In the genomic region with DNA sequence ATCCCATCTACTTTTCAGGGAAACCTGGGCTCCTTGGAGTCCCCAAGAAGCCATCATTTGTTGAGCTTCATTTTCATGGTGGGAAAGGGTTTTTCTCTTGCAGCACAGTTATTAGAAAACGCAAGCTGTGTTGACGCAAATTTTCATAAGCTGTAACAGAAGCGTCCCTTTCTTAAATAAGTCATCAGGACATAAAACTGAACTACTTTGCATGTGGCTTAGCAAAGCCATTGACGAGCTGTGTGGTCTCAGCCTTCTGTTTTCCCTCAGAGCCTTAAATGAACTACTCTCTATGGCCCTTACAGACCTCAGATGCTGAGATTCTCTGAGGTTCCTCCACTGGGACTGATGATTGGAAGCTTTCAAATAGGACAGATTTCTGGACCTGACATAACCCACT, we compare ENCODE assay signal across 12 cellular contexts.
A peak's percentile ranks its signal among the peaks of the same experiment; 100 is the strongest.
DNase-seq lines count a peak whose midpoint lies in the region; ATAC-seq, FAIRE-seq and TF ChIP-seq lines count a peak whose summit lies in the region.
"Had no signal": no experiment of that assay in that cellular context is flagged by ENCODE, and none has a peak within 500 bp of the region (broad histone marks: within the 10 kb centered on the region; RNA-seq: fewer than 3 reads in every experiment).

No MANE protein-coding gene starts in this region.

- ATAC-seq in HG02642 (IDR thresholded peaks at IDR 0.05; ENCODE audit: poor library complexity, unreplicated experiment) = peak; percentile 86
- ATAC-seq in HG03442 (IDR thresholded peaks at IDR 0.05; ENCODE audit: unreplicated experiment) = peak; percentile 86
- peak; percentile 71 to 77 for ATAC-seq in stimulated activated naive B cell treated with anti-CD40 and anti-IgM and Interleukin-4, amounts not matched to agents 10 μg/mL and 1 μg/mL and 100 μg/mL, for 72 hours (replicated peaks)

- WGBS in suprapubic skin = 84% methylated on average over 4 of the region's 4 CpGs

- H3K27ac ChIP-seq in suprapubic skin = no peak overlapping the region
- H3K27ac ChIP-seq: ascending aorta had no signal

- TF ChIP-seq CTCF in chondrocyte (IDR thresholded peaks at IDR 0.05) = no peak
- no peak for TF ChIP-seq CTCF in suprapubic skin (IDR thresholded peaks at IDR 0.05)

- FAIRE-seq in GM19239 (lab: Jason Lieb, UNC) = peak; percentile 98
- FAIRE-seq: endothelial cell of umbilical vein had no signal

- peaks cover 2 to 4% of the 10 kb centered on the region in 2 donors for H3K9me3 Mint-ChIP-seq in stimulated activated naive B cell treated with anti-CD40 and anti-IgM and Interleukin-4, amounts not matched to agents 10 μg/mL and 1 μg/mL and 100 μg/mL, for 72 hours
- no peaks in the 10 kb centered on the region for H3K9me3 Mint-ChIP-seq in chondrocyte (ENCODE audit: low read depth)

- peak overlapping the region; percentile 49 for H3K27ac Mint-ChIP-seq in stimulated activated naive B cell treated with anti-CD40 and anti-IgM and Interleukin-4, amounts not matched to agents 10 μg/mL and 1 μg/mL and 100 μg/mL, for 72 hours
- no peak overlapping the region for H3K27ac Mint-ChIP-seq in chondrocyte (ENCODE audit: unreplicated experiment)

- peaks cover 0 to 3% of the 10 kb centered on the region in 2 donors for H3K27me3 Mint-ChIP-seq in stimulated activated naive B cell treated with anti-CD40 and anti-IgM and Interleukin-4, amounts not matched to agents 10 μg/mL and 1 μg/mL and 100 μg/mL, for 72 hours
- no peaks in the 10 kb centered on the region for H3K27me3 Mint-ChIP-seq in chondrocyte (ENCODE audit: low read depth)

- TF ChIP-seq POLR2A in suprapubic skin (IDR thresholded peaks at IDR 0.05) = no peak

- H3K27me3 ChIP-seq in suprapubic skin = no peaks in the 10 kb centered on the region
- H3K27me3 ChIP-seq: ascending aorta had no signal

- H3K36me3 ChIP-seq in suprapubic skin = no peaks in the 10 kb centered on the region
- H3K36me3 ChIP-seq: ascending aorta had no signal

- peak; percentile 36 for DNase-seq in GM19239 (ENCODE audit: insufficient read length, low spot score)
- no peak for DNase-seq in stimulated activated naive B cell treated with anti-CD40 and anti-IgM and Interleukin-4, amounts not matched to agents 10 μg/mL and 1 μg/mL and 100 μg/mL, for 72 hours
- no peak for DNase-seq in chondrocyte (ENCODE audit: low spot score)
- DNase-seq in suprapubic skin (ENCODE audit: low spot score in 2 of 2) = no peak
- DNase-seq in midbrain (lab: John Stamatoyannopoulos, UW) = no peak
- DNase-seq: DMS153; GOT3; stimulated activated CD4-positive, alpha-beta T cell treated with anti-CD3 and anti-CD28 coated beads, Interleukin-2, amount 100 ng/mL, for 24 hours had no signal

- no peak overlapping the region for H3K4me3 ChIP-seq in suprapubic skin
- H3K4me3 ChIP-seq: ascending aorta had no signal

- no peaks in the 10 kb centered on the region for H3K9me3 ChIP-seq in suprapubic skin
- H3K9me3 ChIP-seq: ascending aorta had no signal

- peak overlapping the region in 1 of 2 donors; percentile 36 for H3K4me3 Mint-ChIP-seq in stimulated activated naive B cell treated with anti-CD40 and anti-IgM and Interleukin-4, amounts not matched to agents 10 μg/mL and 1 μg/mL and 100 μg/mL, for 72 hours
- H3K4me3 Mint-ChIP-seq in chondrocyte (ENCODE audit: unreplicated experiment) = no peak overlapping the region

- H3K4me1 ChIP-seq in suprapubic skin = peaks cover 11% of the 10 kb centered on the region
- H3K4me1 ChIP-seq: ascending aorta had no signal

- H3K4me1 Mint-ChIP-seq in stimulated activated naive B cell treated with anti-CD40 and anti-IgM and Interleukin-4, amounts not matched to agents 10 μg/mL and 1 μg/mL and 100 μg/mL, for 72 hours = peaks cover 26 to 39% of the 10 kb centered on the region in 2 donors
- H3K4me1 Mint-ChIP-seq in chondrocyte (ENCODE audit: low read depth) = peaks cover 27% of the 10 kb centered on the region

- peaks cover 0 to 4% of the 10 kb centered on the region in 2 donors for H3K36me3 Mint-ChIP-seq in stimulated activated naive B cell treated with anti-CD40 and anti-IgM and Interleukin-4, amounts not matched to agents 10 μg/mL and 1 μg/mL and 100 μg/mL, for 72 hours
- no peaks in the 10 kb centered on the region for H3K36me3 Mint-ChIP-seq in chondrocyte (ENCODE audit: low read depth)

- TF ChIP-seq EP300 in suprapubic skin (IDR thresholded peaks at IDR 0.05) = no peak
